Comparison of ENCODE assay signal across 8 cellular contexts in genomic region chr1:153881764-153882163, GRCh38. TPM values are rescaled to one million over a fixed set of nuclear protein-coding genes. Genes with fewer than 3 reads are reported as not detected.
DNase-seq lines count a peak whose midpoint lies in the region; ATAC-seq and TF ChIP-seq lines count a peak whose summit lies in the region.

No MANE protein-coding gene starts in this region.

- DNase-seq in AG08395 (ENCODE audit: low spot score) (peak; percentile 29), NCI-H1105 treated with DMSO at 0.1 percent for 48 hours (lab: John Stamatoyannopoulos, UW) (peak; percentile 96), SK-N-SH (peak; percentile 76), left kidney (ENCODE audit: low read depth, low spot score) (peak; percentile 81), uterus (no peak), MM.1S (no peak)
- no peak for DNase-seq in activated CD4-positive, alpha-beta T cell treated with anti-CD3 and anti-CD28 coated beads for 1 hour

- H4K20me1 ChIP-seq in SK-N-SH (ENCODE audit: insufficient read depth) (no peaks in the 10 kb centered on the region), MM.1S (ENCODE audit: insufficient read depth, low read length) (peaks cover 16% of the 10 kb centered on the region)

- H3K9me2 ChIP-seq in SK-N-SH = no peaks in the 10 kb centered on the region
- no peaks in the 10 kb centered on the region for H3K9me2 ChIP-seq in MM.1S (replicated peaks; ENCODE audit: insufficient read depth, low read length)

- CTCF ChIA-PET in SK-N-SH (lab: Yijun Ruan, JAX) = interaction anchor here (0.7 to 3.3 kb wide), 8 partner anchors 9 to 104 kb away, joined by 3 to 16 read pairs (median 3); partner anchors contain the start of genes DENND4B and RAB13

- peak overlapping the region; percentile 87 to 90 for H3K27ac ChIP-seq in SK-N-SH (ENCODE audit: low read depth in 2 of 2, low read length in 1 of 2)
- peak overlapping the region in 1 of 2 donors; percentile 66 for H3K27ac ChIP-seq in uterus
- no peak overlapping the region for H3K27ac ChIP-seq in MM.1S (ENCODE audit: low read length)

- H3K36me3 ChIP-seq in SK-N-SH (replicated peaks in 1 of 2; ENCODE audit: control insufficient read depth in 1 of 2, insufficient read depth in 2 of 2, low read length in 1 of 2) (no peaks in the 10 kb centered on the region), uterus (no peaks in the 10 kb centered on the region), MM.1S (replicated peaks; ENCODE audit: insufficient read depth, low read length) (no peaks in the 10 kb centered on the region)

- TF ChIP-seq EP300 in SK-N-SH (IDR thresholded peaks at IDR 0.05; ENCODE audit: borderline replicate concordance in 1 of 2, low read depth in 1 of 2, low read length in 1 of 2) = no peak; a peak in 1 of 4 replicates

- peaks cover 15 to 16% of the 10 kb centered on the region in 2 experiments for H3K4me1 ChIP-seq in SK-N-SH (ENCODE audit: control insufficient read depth in 1 of 2, insufficient read depth in 2 of 2, low read depth in 1 of 2, low read length in 1 of 2)
- peaks cover 0 to 13% of the 10 kb centered on the region in 2 donors for H3K4me1 ChIP-seq in uterus
- H3K4me1 ChIP-seq in MM.1S (ENCODE audit: low read length) = no peaks in the 10 kb centered on the region

- H3K9me3 ChIP-seq in SK-N-SH = no peaks in the 10 kb centered on the region
- H3K9me3 ChIP-seq in uterus = no peaks in the 10 kb centered on the region
- no peaks in the 10 kb centered on the region for H3K9me3 ChIP-seq in MM.1S (replicated peaks; ENCODE audit: insufficient read depth, low read length)

- no peaks in the 10 kb centered on the region for H3K27me3 ChIP-seq in SK-N-SH (ENCODE audit: insufficient read depth)
- H3K27me3 ChIP-seq in uterus = no peaks in the 10 kb centered on the region
- no peaks in the 10 kb centered on the region for H3K27me3 ChIP-seq in MM.1S (replicated peaks; ENCODE audit: insufficient read depth, low read length)

- H3K4me2 ChIP-seq in SK-N-SH = peak overlapping the region; percentile 83
- H3K4me2 ChIP-seq in MM.1S (ENCODE audit: low read depth, low read length) = no peak overlapping the region

- 10% methylated on average over 9 of the region's 9 CpGs for WGBS in SK-N-SH (ENCODE audit: low lambda C conversion rate)

- no peak for ATAC-seq in GM18873 (IDR thresholded peaks at IDR 0.05; ENCODE audit: low FRiP score, unreplicated experiment)

- no peak for TF ChIP-seq CTCF in SK-N-SH (IDR thresholded peaks at IDR 0.05)
- no peak for TF ChIP-seq CTCF in uterus (IDR thresholded peaks at IDR 0.05)
- no peak for TF ChIP-seq CTCF in MM.1S (IDR thresholded peaks at IDR 0.05; ENCODE audit: low read length)

- intact Hi-C loops in uterus (cut with DNase I; ENCODE audit: low total_unique reads) = no loop called here

- H2AFZ ChIP-seq in SK-N-SH (ENCODE audit: low read depth) (peak overlapping the region; percentile 67), MM.1S (ENCODE audit: low read length) (no peak overlapping the region)

- H3K4me3 ChIP-seq in SK-N-SH (ENCODE audit: low read depth in 2 of 2, low read length in 1 of 2) (peak overlapping the region; percentile 36 to 56), uterus (peak overlapping the region in 1 of 2 donors; percentile 22), MM.1S (ENCODE audit: low read length) (no peak overlapping the region)

- POLR2A ChIA-PET in SK-N-SH (lab: Yijun Ruan, JAX) = interaction anchor here (0.8 to 2.9 kb wide), 8 partner anchors 16 to 248 kb away, joined by 3 to 14 read pairs (median 4); partner anchors contain the start of genes CHTOP, CREB3L4 and SLC39A1

- peak overlapping the region; percentile 88 for H3K9ac ChIP-seq in SK-N-SH
- H3K9ac ChIP-seq in MM.1S (ENCODE audit: low read length) = no peak overlapping the region

- no peak for TF ChIP-seq POLR2A in uterus (IDR thresholded peaks at IDR 0.05)

- H3K79me2 ChIP-seq in SK-N-SH (ENCODE audit: insufficient read depth) (peaks cover 94% of the 10 kb centered on the region), MM.1S (ENCODE audit: low read length) (peaks cover 91% of the 10 kb centered on the region)

- TF ChIP-seq RAD21 in SK-N-SH (IDR thresholded peaks at IDR 0.05; ENCODE audit: low read length) = no peak

- H3F3A ChIP-seq in SK-N-SH (replicated peaks; ENCODE audit: insufficient read depth) (peaks cover 24% of the 10 kb centered on the region), MM.1S (ENCODE audit: insufficient read depth, low read length) (no peaks in the 10 kb centered on the region)

TF ChIP-seq in SK-N-SH, 30 proteins besides CTCF, POLR2A, EP300 and RAD21:
- TF ChIP-seq POLR2AphosphoS5 (IDR thresholded peaks at IDR 0.05; ENCODE audit: low read depth, low read length) = peak; percentile 61; the same call in 1 of the 2 replicates
- peak; percentile 69; the same call in 1 of the 2 replicates for TF ChIP-seq TAF1 (IDR thresholded peaks at IDR 0.05; ENCODE audit: borderline replicate concordance, low read depth, low read length)
- TF ChIP-seq TCF12 (IDR thresholded peaks at IDR 0.05) = no peak
- peak; percentile 74; the same call in 1 of the 2 replicates for TF ChIP-seq MXI1 (IDR thresholded peaks at IDR 0.05; ENCODE audit: low read depth, low read length)
- peak; percentile 36; the same call in 1 of the 2 replicates for TF ChIP-seq USF1 (IDR thresholded peaks at IDR 0.05; ENCODE audit: borderline replicate concordance, low read depth)
- TF ChIP-seq TEAD4 (IDR thresholded peaks at IDR 0.05; ENCODE audit: borderline replicate concordance, insufficient read depth) = no peak
- peak; percentile 22; the same call in 1 of the 2 replicates for TF ChIP-seq NFIC (IDR thresholded peaks at IDR 0.05; ENCODE audit: borderline replicate concordance)
- TF ChIP-seq SMC3 (IDR thresholded peaks at IDR 0.05; ENCODE audit: low read depth, low read length) = 0 out of 2 replicates have a peak, but pooled peaks have one; percentile 4
- TF ChIP-seq RXRA (IDR thresholded peaks at IDR 0.05; ENCODE audit: borderline replicate concordance, low read depth) = no peak
- TF ChIP-seq EZH2phosphoT487 (IDR thresholded peaks at IDR 0.05; ENCODE audit: borderline replicate concordance, low read depth) = no peak
- no peak for TF ChIP-seq NRF1 (IDR thresholded peaks at IDR 0.05; ENCODE audit: low read depth, low read length)
- TF ChIP-seq SIN3A (IDR thresholded peaks at IDR 0.05; ENCODE audit: borderline replicate concordance, low read depth, low read length) = peak; percentile 40; the same call in 1 of the 2 replicates
- TF ChIP-seq PBX3 (IDR thresholded peaks at IDR 0.05) = peak; percentile 81
- peak; percentile 69 for TF ChIP-seq MAX (IDR thresholded peaks at IDR 0.05; ENCODE audit: low read depth)

RNA-seq across cellular contexts. Expression of gene GATAD2B, which starts 41.0 kb away (rescaled TPM):
- 2.7 and 2.8 TPM in 2 replicates for polyA plus RNA-seq in SK-N-SH (2012; rRNA removed)
- polyA plus RNA-seq in SK-N-SH (2012; cell fraction: cytosol; rRNA removed) = 2.9 and 4.0 TPM in 2 replicates
- polyA plus RNA-seq in SK-N-SH (2012; cell fraction: nucleus; rRNA removed) = 5.9 and 8.3 TPM in 2 replicates
- 10 to 100 TPM in 3 of 4 donors, 1 to 10 TPM in 1; 7.1 to 79.0 (median 26.6) TPM for total RNA-seq in uterus

Comparison
In these comparisons a context has a peak if more than half of its experiments do, and no peak if none do; other contexts are left out.
1. DNase-seq: peak in AG08395 (single experiment), NCI-H1105 treated with DMSO at 0.1 percent for 48 hours (single experiment), SK-N-SH (single experiment) and left kidney (single experiment); none in uterus (0 of 2), MM.1S (single experiment) and activated CD4-positive, alpha-beta T cell treated with anti-CD3 and anti-CD28 coated beads for 1 hour (single experiment).